18 cellular contexts compared by ENCODE assay signal in genomic region chr20:61688411-61688810, GRCh38.
"Had no signal": no experiment of that assay in that cellular context is flagged by ENCODE, and none has a peak within 500 bp of the region (broad histone marks: within the 10 kb centered on the region; RNA-seq: fewer than 3 reads in every experiment).

No MANE protein-coding gene starts in this region.

- H3K27me3 ChIP-seq: dorsolateral prefrontal cortex had no signal

- H3K36me3 ChIP-seq: esophagus muscularis mucosa, gastroesophageal sphincter, heart left ventricle had no signal

- H3K27ac ChIP-seq: coronary artery, dorsolateral prefrontal cortex, esophagus muscularis mucosa, foreskin keratinocyte, gastroesophageal sphincter, heart left ventricle had no signal

- H3K4me3 ChIP-seq: coronary artery, dorsolateral prefrontal cortex, esophagus muscularis mucosa, gastroesophageal sphincter, heart left ventricle, lung, mucosa of descending colon had no signal

- H3K4me1 ChIP-seq: gastroesophageal sphincter, heart left ventricle had no signal

- H3K9me3 ChIP-seq: esophagus muscularis mucosa, gastroesophageal sphincter, heart left ventricle, mucosa of descending colon had no signal

- ATAC-seq: foreskin keratinocyte, gastroesophageal sphincter, heart left ventricle, left colon, left lobe of liver, left ventricle myocardium superior, mucosa of descending colon had no signal

- DNase-seq: dermis blood vessel endothelial cell; dorsolateral prefrontal cortex; effector CD4-positive, alpha-beta T cell; effector memory CD4-positive, alpha-beta T cell; foreskin keratinocyte; hippocampal formation; kidney glomerular epithelial cell; left colon; left ventricle myocardium superior; mammary epithelial cell; naive B cell had no signal
